ENCODE assay signal across 11 cellular contexts in genomic region chr6:69816569-69816968, GRCh38. TPM values are rescaled to one million over a fixed set of nuclear protein-coding genes. Genes with fewer than 3 reads are reported as not detected.
DNase-seq lines count a peak whose midpoint lies in the region; ATAC-seq and TF ChIP-seq lines count a peak whose summit lies in the region.
"Had no signal": no experiment of that assay in that cellular context is flagged by ENCODE, and none has a peak within 500 bp of the region (broad histone marks: within the 10 kb centered on the region; RNA-seq: fewer than 3 reads in every experiment).

No MANE protein-coding gene starts in this region.

- H3K27ac ChIP-seq in CD4-positive, alpha-beta T cell (ENCODE audit: low read depth, low read length): peak overlapping the region; percentile 21
- H3K27ac ChIP-seq in KOPT-K1 (ENCODE audit: low read depth, low read length, poor library complexity, severe bottlenecking): peak overlapping the region; percentile 74
- H3K27ac ChIP-seq: left lung, sigmoid colon had no signal

- intact Hi-C loops in CD4-positive, alpha-beta T cell (cut with DNase I, micrococcal nuclease): no loop called here

- H3K4me3 Mint-ChIP-seq in CD4-positive, alpha-beta T cell: peak overlapping the region; percentile 83
- peak overlapping the region; percentile 71 for H3K4me3 Mint-ChIP-seq in central memory CD8-positive, alpha-beta T cell

- peak; percentile 53 for ATAC-seq in CD4-positive, alpha-beta T cell (ENCODE audit: poor library complexity)
- ATAC-seq in GM21360 (IDR thresholded peaks at IDR 0.05; ENCODE audit: unreplicated experiment): peak; percentile 34
- ATAC-seq in central memory CD8-positive, alpha-beta T cell (replicated peaks; ENCODE audit: extremely low read depth, poor library complexity, severe bottlenecking): peak; percentile 82
- ATAC-seq: left lung had no signal

- H3K27ac Mint-ChIP-seq in CD4-positive, alpha-beta T cell: peak overlapping the region; percentile 90
- H3K27ac Mint-ChIP-seq in central memory CD8-positive, alpha-beta T cell (ENCODE audit: low read depth): peak overlapping the region; percentile 63

- POLR2A ChIA-PET in CD4-positive, alpha-beta T cell (lab: Charles Lee): interaction anchor here (5.3 kb wide), 1 partner anchor 19 kb away, joined by 74 read pairs; the partner anchor contains the start of gene LMBRD1

- H3K27me3 ChIP-seq in CD4-positive, alpha-beta T cell (ENCODE audit: control insufficient read depth, insufficient read depth, low read length): no peaks in the 10 kb centered on the region
- H3K27me3 ChIP-seq: left lung, sigmoid colon had no signal

- CTCF ChIA-PET in CD4-positive, alpha-beta T cell (lab: Charles Lee): interaction anchor here (2.1 to 4.2 kb wide), 3 partner anchors 11 to 20 kb away, joined by 4 to 39 read pairs (median 9); partner anchors contain the start of gene LMBRD1

- no peaks in the 10 kb centered on the region for H3K36me3 Mint-ChIP-seq in CD4-positive, alpha-beta T cell (ENCODE audit: low read depth)
- H3K36me3 Mint-ChIP-seq in central memory CD8-positive, alpha-beta T cell (ENCODE audit: insufficient read depth): peaks cover 4% of the 10 kb centered on the region

- H3K27me3 Mint-ChIP-seq in CD4-positive, alpha-beta T cell: no peaks in the 10 kb centered on the region
- no peaks in the 10 kb centered on the region for H3K27me3 Mint-ChIP-seq in central memory CD8-positive, alpha-beta T cell

- no peaks in the 10 kb centered on the region for H3K9me3 ChIP-seq in CD4-positive, alpha-beta T cell (ENCODE audit: control insufficient read depth, low read length)
- no peaks in the 10 kb centered on the region for H3K9me3 ChIP-seq in KOPT-K1 (ENCODE audit: insufficient read depth, low read length, poor library complexity, severe bottlenecking)
- H3K9me3 ChIP-seq: left lung, sigmoid colon had no signal

- peaks cover 52% of the 10 kb centered on the region for H3K4me1 Mint-ChIP-seq in CD4-positive, alpha-beta T cell (ENCODE audit: low read depth)
- peaks cover 37% of the 10 kb centered on the region for H3K4me1 Mint-ChIP-seq in central memory CD8-positive, alpha-beta T cell

- H3K9me3 Mint-ChIP-seq in CD4-positive, alpha-beta T cell: no peaks in the 10 kb centered on the region
- no peaks in the 10 kb centered on the region for H3K9me3 Mint-ChIP-seq in central memory CD8-positive, alpha-beta T cell

- peak in 2 of 10 experiments; percentile 9 to 14 for DNase-seq in CD4-positive, alpha-beta T cell
- DNase-seq in central memory CD8-positive, alpha-beta T cell (ENCODE audit: low spot score in 2 of 2): no peak
- DNase-seq in NCI-H187 (lab: John Stamatoyannopoulos, UW) (no peak), germinal center (ENCODE audit: low spot score) (no peak), UCSD-AML1 (lab: John Stamatoyannopoulos, UW; ENCODE audit: unreplicated experiment) (no peak), kidney glomerular epithelial cell (lab: John Stamatoyannopoulos, UW) (no peak)
- DNase-seq: left lung, NCI-H226, sigmoid colon had no signal

- no peak for TF ChIP-seq CTCF in CD4-positive, alpha-beta T cell (IDR thresholded peaks at IDR 0.05)

- no peaks in the 10 kb centered on the region for H3K36me3 ChIP-seq in KOPT-K1 (ENCODE audit: insufficient read depth, low read length)
- H3K36me3 ChIP-seq: left lung, sigmoid colon had no signal

RNA-seq across cellular contexts. Expression of gene LMBRD1, which starts 19.8 kb away (rescaled TPM):
- 10 to 100 TPM; 40.3 to 42.0 TPM for total RNA-seq in CD4-positive, alpha-beta T cell

RNA-seq across cellular contexts. Expression of gene COL19A1, which starts 49.8 kb away (rescaled TPM):
- not detected for total RNA-seq in CD4-positive, alpha-beta T cell
